In the genomic region with DNA sequence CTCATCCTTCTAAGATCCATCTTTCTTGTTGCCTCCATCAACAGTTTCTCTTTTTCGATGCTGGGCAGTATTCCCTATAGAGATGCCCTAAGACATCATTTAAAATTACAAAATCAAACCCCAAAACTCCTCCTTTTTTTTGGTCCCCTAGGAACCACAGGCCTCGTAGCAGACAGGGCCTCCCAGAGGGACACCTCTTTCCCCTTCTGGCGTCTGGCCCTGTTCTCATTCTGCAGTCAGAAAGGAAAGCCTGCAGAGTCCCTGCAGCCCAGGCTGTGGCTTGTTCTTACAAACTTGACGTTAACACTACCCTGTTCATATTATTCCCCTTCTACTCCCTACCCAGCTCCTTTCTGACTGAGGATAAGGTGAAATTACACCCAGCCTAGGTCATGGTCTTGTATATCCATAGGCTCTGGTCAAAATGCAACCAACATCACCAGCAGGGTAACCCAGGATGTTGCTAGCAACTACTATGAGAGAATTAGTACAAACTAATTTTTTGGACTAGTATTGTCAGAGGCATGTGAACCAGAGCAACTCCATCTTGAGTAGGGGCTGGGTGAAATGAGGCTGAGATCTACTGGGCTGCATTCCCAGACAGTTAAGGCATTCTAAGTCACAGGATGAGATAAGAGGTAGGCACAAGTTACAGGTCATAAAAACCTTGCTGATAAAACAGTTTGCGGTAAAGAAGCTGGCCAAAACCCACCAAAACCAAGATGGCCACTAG, we compare ENCODE assay signal across 1 cellular context.
TF ChIP-seq lines count a peak whose summit lies in the region.

No MANE protein-coding gene starts in this region.

TF ChIP-seq in K562, 482 proteins besides CTCF, POLR2A, EP300 and RAD21 (continued from another document):
- TF ChIP-seq, protein P1, sequence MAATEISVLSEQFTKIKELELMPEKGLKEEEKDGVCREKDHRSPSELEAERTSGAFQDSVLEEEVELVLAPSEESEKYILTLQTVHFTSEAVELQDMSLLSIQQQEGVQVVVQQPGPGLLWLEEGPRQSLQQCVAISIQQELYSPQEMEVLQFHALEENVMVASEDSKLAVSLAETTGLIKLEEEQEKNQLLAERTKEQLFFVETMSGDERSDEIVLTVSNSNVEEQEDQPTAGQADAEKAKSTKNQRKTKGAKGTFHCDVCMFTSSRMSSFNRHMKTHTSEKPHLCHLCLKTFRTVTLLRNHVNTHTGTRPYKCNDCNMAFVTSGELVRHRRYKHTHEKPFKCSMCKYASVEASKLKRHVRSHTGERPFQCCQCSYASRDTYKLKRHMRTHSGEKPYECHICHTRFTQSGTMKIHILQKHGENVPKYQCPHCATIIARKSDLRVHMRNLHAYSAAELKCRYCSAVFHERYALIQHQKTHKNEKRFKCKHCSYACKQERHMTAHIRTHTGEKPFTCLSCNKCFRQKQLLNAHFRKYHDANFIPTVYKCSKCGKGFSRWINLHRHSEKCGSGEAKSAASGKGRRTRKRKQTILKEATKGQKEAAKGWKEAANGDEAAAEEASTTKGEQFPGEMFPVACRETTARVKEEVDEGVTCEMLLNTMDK (IDR thresholded peaks at IDR 0.05; ENCODE audit: borderline replicate concordance, insufficient read depth, low read depth, low read length, poor library complexity, severe bottlenecking), result no peak
- TF ChIP-seq TCF3 (CRISPR knock-in tag; IDR thresholded peaks at IDR 0.05), result no peak
- TF ChIP-seq POLR2B (IDR thresholded peaks at IDR 0.05; ENCODE audit: low read depth, partially characterized antibody), result no peak
- no peak for TF ChIP-seq RBM17 (IDR thresholded peaks at IDR 0.05; ENCODE audit: borderline replicate concordance, low read depth, low read length)
- no peak for TF ChIP-seq BCL6 (CRISPR knock-in tag; IDR thresholded peaks at IDR 0.05)
- TF ChIP-seq PHB (CRISPR knock-in tag; IDR thresholded peaks at IDR 0.05), result no peak
- TF ChIP-seq, protein P2, sequence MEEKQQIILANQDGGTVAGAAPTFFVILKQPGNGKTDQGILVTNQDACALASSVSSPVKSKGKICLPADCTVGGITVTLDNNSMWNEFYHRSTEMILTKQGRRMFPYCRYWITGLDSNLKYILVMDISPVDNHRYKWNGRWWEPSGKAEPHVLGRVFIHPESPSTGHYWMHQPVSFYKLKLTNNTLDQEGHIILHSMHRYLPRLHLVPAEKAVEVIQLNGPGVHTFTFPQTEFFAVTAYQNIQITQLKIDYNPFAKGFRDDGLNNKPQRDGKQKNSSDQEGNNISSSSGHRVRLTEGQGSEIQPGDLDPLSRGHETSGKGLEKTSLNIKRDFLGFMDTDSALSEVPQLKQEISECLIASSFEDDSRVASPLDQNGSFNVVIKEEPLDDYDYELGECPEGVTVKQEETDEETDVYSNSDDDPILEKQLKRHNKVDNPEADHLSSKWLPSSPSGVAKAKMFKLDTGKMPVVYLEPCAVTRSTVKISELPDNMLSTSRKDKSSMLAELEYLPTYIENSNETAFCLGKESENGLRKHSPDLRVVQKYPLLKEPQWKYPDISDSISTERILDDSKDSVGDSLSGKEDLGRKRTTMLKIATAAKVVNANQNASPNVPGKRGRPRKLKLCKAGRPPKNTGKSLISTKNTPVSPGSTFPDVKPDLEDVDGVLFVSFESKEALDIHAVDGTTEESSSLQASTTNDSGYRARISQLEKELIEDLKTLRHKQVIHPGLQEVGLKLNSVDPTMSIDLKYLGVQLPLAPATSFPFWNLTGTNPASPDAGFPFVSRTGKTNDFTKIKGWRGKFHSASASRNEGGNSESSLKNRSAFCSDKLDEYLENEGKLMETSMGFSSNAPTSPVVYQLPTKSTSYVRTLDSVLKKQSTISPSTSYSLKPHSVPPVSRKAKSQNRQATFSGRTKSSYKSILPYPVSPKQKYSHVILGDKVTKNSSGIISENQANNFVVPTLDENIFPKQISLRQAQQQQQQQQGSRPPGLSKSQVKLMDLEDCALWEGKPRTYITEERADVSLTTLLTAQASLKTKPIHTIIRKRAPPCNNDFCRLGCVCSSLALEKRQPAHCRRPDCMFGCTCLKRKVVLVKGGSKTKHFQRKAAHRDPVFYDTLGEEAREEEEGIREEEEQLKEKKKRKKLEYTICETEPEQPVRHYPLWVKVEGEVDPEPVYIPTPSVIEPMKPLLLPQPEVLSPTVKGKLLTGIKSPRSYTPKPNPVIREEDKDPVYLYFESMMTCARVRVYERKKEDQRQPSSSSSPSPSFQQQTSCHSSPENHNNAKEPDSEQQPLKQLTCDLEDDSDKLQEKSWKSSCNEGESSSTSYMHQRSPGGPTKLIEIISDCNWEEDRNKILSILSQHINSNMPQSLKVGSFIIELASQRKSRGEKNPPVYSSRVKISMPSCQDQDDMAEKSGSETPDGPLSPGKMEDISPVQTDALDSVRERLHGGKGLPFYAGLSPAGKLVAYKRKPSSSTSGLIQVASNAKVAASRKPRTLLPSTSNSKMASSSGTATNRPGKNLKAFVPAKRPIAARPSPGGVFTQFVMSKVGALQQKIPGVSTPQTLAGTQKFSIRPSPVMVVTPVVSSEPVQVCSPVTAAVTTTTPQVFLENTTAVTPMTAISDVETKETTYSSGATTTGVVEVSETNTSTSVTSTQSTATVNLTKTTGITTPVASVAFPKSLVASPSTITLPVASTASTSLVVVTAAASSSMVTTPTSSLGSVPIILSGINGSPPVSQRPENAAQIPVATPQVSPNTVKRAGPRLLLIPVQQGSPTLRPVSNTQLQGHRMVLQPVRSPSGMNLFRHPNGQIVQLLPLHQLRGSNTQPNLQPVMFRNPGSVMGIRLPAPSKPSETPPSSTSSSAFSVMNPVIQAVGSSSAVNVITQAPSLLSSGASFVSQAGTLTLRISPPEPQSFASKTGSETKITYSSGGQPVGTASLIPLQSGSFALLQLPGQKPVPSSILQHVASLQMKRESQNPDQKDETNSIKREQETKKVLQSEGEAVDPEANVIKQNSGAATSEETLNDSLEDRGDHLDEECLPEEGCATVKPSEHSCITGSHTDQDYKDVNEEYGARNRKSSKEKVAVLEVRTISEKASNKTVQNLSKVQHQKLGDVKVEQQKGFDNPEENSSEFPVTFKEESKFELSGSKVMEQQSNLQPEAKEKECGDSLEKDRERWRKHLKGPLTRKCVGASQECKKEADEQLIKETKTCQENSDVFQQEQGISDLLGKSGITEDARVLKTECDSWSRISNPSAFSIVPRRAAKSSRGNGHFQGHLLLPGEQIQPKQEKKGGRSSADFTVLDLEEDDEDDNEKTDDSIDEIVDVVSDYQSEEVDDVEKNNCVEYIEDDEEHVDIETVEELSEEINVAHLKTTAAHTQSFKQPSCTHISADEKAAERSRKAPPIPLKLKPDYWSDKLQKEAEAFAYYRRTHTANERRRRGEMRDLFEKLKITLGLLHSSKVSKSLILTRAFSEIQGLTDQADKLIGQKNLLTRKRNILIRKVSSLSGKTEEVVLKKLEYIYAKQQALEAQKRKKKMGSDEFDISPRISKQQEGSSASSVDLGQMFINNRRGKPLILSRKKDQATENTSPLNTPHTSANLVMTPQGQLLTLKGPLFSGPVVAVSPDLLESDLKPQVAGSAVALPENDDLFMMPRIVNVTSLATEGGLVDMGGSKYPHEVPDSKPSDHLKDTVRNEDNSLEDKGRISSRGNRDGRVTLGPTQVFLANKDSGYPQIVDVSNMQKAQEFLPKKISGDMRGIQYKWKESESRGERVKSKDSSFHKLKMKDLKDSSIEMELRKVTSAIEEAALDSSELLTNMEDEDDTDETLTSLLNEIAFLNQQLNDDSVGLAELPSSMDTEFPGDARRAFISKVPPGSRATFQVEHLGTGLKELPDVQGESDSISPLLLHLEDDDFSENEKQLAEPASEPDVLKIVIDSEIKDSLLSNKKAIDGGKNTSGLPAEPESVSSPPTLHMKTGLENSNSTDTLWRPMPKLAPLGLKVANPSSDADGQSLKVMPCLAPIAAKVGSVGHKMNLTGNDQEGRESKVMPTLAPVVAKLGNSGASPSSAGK (IDR thresholded peaks at IDR 0.05), result no peak
- TF ChIP-seq ZSCAN29 (IDR thresholded peaks at IDR 0.05), result no peak
- no peak for TF ChIP-seq MAFF (IDR thresholded peaks at IDR 0.05; ENCODE audit: low read length)
- TF ChIP-seq POU5F1 (IDR thresholded peaks at IDR 0.05; ENCODE audit: borderline replicate concordance, low read depth, low read length, partially characterized antibody), result no peak
- TF ChIP-seq, protein P3, sequence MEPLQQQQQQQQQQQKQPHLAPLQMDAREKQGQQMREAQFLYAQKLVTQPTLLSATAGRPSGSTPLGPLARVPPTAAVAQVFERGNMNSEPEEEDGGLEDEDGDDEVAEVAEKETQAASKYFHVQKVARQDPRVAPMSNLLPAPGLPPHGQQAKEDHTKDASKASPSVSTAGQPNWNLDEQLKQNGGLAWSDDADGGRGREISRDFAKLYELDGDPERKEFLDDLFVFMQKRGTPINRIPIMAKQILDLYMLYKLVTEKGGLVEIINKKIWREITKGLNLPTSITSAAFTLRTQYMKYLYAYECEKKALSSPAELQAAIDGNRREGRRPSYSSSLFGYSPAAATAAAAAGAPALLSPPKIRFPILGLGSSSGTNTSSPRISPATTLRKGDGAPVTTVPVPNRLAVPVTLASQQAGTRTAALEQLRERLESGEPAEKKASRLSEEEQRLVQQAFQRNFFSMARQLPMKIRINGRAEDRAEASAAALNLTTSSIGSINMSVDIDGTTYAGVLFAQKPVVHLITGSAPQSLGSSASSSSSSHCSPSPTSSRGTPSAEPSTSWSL (CRISPR knock-in tag; IDR thresholded peaks at IDR 0.05; ENCODE audit: borderline replicate concordance), result no peak
- 0 out of 2 replicates have a peak, but pooled peaks have one; percentile 26 for TF ChIP-seq ETV1 (tag; conservative IDR thresholded peaks at IDR 0.05; ENCODE audit: low read depth)
- no peak for TF ChIP-seq SMARCA5 (IDR thresholded peaks at IDR 0.05)
- TF ChIP-seq RBM25 (IDR thresholded peaks at IDR 0.05; ENCODE audit: low read depth, low read length, severe bottlenecking), result no peak
